ENCODE assay signal across 1 cellular context in the genomic region with DNA sequence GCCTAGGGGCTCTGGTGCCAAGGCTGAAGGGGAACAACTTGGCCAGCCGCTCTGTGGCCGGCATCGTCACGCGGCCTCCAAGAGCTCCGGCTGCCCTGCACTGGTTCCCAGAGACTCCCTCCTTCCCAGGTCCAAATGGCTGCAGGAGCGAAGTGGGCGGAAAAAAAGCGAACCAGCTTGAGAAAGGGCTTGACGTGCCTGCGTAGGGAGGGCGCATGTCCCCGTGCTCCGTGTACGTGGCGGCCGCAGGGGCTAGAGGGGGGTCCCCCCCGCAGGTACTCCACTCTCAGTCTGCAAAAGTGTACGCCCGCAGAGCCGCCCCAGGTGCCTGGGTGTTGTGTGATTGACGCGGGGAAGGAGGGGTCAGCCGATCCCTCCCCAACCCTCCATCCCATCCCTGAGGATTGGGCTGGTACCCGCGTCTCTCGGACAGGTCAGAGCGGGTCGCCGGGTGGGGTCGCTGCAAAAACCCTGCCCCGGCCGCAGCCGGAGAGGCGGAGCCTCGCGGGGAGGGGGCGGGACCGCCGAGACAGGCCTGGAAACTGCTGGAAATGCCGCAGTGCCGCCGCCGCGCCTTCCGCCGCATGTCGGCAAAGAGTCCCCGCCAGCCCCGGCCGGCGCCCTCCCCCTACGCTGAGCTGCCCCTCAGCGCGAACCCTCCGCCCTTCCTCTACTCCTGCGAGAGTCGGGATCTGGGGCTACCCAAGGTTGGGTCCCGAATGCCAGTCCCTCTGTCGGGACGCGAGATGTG.
TF ChIP-seq lines count a peak whose summit lies in the region.

No MANE protein-coding gene starts in this region.

TF ChIP-seq in K562, 482 proteins besides CTCF, POLR2A, EP300 and RAD21 (continued from another document and continues in another):
- TF ChIP-seq, protein P1, sequence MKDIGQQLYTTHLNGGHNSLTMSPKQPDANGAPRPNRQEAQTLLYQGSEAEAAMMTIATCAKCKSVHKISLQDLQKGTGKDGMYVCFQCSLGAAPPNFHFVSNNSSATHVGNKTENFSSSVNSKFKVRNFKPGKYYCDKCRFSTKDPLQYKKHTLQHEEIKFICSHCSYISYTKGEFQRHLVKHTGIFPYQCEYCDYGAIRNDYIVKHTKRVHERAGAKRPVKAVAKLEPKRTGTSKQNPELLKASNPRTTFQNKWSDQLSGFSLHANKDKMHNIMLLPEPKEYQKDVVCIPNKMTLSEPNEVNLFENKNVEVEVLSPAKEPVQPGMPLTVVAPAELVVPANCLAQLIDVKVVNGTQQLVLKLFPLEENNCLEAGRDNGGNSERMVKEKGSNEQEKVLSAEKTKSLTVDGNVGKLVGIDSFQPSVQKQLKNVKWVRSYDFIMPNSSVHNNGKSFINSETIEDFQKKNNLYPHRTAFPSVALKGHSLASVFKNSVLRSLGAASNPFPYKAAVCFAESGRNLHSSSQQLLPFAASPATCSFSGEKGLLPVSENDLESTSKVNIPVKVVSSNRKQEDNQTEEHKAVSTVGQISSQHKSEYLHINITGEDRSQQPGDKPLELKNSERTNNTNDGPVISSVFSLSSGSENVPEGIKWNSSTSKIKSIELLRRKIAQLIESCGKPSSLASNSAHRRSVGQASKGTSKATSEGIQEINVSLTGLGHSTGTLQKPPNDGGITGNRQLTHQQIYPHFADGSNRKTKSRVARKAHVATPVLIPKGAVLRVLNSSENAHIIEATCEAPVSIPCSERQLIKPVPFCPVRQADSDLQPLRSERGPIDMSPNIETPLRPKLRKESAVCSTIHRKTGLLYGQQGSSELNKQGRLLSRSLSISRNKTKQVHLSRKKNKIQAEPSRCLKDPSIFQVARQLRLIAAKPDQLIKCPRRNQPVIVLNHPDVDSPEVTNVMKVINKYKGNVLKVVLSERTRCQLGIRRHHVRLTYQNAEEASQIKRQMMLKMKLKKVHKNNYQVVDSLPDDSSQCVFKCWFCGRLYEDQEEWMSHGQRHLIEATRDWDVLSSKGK (CRISPR knock-in tag; IDR thresholded peaks at IDR 0.05) = no peak
- TF ChIP-seq TCF7L2 (IDR thresholded peaks at IDR 0.05; ENCODE audit: low read depth, low read length) (no peak), ETS2 (tag; IDR thresholded peaks at IDR 0.05; ENCODE audit: borderline replicate concordance, poor library complexity, severe bottlenecking) (no peak), ZKSCAN3 (CRISPR knock-in tag; IDR thresholded peaks at IDR 0.05) (no peak), ELF4 (CRISPR knock-in tag; IDR thresholded peaks at IDR 0.05) (no peak), SAP30 (IDR thresholded peaks at IDR 0.05; ENCODE audit: borderline replicate concordance, insufficient read depth, low read depth, low read length, poor library complexity, severe bottlenecking) (peak; percentile 54), RFX5 (IDR thresholded peaks at IDR 0.05; ENCODE audit: low read depth, low read length) (0 out of 2 replicates have a peak, but pooled peaks have one; percentile 18), PTBP1 (IDR thresholded peaks at IDR 0.05; ENCODE audit: low read depth, low read length) (no peak), ZNF589 (CRISPR knock-in tag; IDR thresholded peaks at IDR 0.05; ENCODE audit: low read depth) (no peak), CBFA2T2 (conservative IDR thresholded peaks at IDR 0.05) (no peak), MYBL2 (IDR thresholded peaks at IDR 0.05; ENCODE audit: low read depth) (no peak), MYBL2 (CRISPR knock-in tag; IDR thresholded peaks at IDR 0.05; ENCODE audit: borderline replicate concordance) (no peak), ETV6 (IDR thresholded peaks at IDR 0.05; ENCODE audit: borderline replicate concordance in 1 of 2, low read depth in 2 of 2, low read length in 1 of 2) (no peak), ETV6 (CRISPR knock-in tag; IDR thresholded peaks at IDR 0.05; ENCODE audit: borderline replicate concordance) (no peak), TAF9B (IDR thresholded peaks at IDR 0.05; ENCODE audit: partially characterized antibody) (no peak), ADNP (tag; IDR thresholded peaks at IDR 0.05) (no peak), HDAC1 (IDR thresholded peaks at IDR 0.05) (peak in 1 of 2 experiments; percentile 89; a peak in 2 of 4 replicates), NELFE (IDR thresholded peaks at IDR 0.05; ENCODE audit: insufficient read depth, insufficient read length) (no peak), NR4A1 (CRISPR knock-in tag; IDR thresholded peaks at IDR 0.05) (no peak), NR4A1 (tag; IDR thresholded peaks at IDR 0.05) (no peak)
- TF ChIP-seq, protein P2, sequence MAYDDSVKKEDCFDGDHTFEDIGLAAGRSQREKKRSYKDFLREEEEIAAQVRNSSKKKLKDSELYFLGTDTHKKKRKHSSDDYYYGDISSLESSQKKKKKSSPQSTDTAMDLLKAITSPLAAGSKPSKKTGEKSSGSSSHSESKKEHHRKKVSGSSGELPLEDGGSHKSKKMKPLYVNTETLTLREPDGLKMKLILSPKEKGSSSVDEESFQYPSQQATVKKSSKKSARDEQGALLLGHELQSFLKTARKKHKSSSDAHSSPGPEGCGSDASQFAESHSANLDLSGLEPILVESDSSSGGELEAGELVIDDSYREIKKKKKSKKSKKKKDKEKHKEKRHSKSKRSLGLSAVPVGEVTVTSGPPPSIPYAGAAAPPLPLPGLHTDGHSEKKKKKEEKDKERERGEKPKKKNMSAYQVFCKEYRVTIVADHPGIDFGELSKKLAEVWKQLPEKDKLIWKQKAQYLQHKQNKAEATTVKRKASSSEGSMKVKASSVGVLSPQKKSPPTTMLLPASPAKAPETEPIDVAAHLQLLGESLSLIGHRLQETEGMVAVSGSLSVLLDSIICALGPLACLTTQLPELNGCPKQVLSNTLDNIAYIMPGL (CRISPR knock-in tag; IDR thresholded peaks at IDR 0.05) = no peak
- TF ChIP-seq, protein P3, sequence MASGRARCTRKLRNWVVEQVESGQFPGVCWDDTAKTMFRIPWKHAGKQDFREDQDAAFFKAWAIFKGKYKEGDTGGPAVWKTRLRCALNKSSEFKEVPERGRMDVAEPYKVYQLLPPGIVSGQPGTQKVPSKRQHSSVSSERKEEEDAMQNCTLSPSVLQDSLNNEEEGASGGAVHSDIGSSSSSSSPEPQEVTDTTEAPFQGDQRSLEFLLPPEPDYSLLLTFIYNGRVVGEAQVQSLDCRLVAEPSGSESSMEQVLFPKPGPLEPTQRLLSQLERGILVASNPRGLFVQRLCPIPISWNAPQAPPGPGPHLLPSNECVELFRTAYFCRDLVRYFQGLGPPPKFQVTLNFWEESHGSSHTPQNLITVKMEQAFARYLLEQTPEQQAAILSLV (tag; IDR thresholded peaks at IDR 0.05) = no peak
- TF ChIP-seq, protein P4, sequence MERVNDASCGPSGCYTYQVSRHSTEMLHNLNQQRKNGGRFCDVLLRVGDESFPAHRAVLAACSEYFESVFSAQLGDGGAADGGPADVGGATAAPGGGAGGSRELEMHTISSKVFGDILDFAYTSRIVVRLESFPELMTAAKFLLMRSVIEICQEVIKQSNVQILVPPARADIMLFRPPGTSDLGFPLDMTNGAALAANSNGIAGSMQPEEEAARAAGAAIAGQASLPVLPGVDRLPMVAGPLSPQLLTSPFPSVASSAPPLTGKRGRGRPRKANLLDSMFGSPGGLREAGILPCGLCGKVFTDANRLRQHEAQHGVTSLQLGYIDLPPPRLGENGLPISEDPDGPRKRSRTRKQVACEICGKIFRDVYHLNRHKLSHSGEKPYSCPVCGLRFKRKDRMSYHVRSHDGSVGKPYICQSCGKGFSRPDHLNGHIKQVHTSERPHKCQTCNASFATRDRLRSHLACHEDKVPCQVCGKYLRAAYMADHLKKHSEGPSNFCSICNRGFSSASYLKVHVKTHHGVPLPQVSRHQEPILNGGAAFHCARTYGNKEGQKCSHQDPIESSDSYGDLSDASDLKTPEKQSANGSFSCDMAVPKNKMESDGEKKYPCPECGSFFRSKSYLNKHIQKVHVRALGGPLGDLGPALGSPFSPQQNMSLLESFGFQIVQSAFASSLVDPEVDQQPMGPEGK (CRISPR knock-in tag; IDR thresholded peaks at IDR 0.05; ENCODE audit: borderline replicate concordance) = no peak
- TF ChIP-seq, protein P5, sequence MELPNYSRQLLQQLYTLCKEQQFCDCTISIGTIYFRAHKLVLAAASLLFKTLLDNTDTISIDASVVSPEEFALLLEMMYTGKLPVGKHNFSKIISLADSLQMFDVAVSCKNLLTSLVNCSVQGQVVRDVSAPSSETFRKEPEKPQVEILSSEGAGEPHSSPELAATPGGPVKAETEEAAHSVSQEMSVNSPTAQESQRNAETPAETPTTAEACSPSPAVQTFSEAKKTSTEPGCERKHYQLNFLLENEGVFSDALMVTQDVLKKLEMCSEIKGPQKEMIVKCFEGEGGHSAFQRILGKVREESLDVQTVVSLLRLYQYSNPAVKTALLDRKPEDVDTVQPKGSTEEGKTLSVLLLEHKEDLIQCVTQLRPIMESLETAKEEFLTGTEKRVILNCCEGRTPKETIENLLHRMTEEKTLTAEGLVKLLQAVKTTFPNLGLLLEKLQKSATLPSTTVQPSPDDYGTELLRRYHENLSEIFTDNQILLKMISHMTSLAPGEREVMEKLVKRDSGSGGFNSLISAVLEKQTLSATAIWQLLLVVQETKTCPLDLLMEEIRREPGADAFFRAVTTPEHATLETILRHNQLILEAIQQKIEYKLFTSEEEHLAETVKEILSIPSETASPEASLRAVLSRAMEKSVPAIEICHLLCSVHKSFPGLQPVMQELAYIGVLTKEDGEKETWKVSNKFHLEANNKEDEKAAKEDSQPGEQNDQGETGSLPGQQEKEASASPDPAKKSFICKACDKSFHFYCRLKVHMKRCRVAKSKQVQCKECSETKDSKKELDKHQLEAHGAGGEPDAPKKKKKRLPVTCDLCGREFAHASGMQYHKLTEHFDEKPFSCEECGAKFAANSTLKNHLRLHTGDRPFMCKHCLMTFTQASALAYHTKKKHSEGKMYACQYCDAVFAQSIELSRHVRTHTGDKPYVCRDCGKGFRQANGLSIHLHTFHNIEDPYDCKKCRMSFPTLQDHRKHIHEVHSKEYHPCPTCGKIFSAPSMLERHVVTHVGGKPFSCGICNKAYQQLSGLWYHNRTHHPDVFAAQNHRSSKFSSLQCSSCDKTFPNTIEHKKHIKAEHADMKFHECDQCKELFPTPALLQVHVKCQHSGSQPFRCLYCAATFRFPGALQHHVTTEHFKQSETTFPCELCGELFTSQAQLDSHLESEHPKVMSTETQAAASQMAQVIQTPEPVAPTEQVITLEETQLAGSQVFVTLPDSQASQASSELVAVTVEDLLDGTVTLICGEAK (IDR thresholded peaks at IDR 0.05) = 0 out of 2 replicates have a peak, but pooled peaks have one; percentile 46
- TF ChIP-seq, protein P5 (CRISPR knock-in tag; IDR thresholded peaks at IDR 0.05) = 0 out of 2 replicates have a peak, but pooled peaks have one; percentile 28
- TF ChIP-seq, protein P6, sequence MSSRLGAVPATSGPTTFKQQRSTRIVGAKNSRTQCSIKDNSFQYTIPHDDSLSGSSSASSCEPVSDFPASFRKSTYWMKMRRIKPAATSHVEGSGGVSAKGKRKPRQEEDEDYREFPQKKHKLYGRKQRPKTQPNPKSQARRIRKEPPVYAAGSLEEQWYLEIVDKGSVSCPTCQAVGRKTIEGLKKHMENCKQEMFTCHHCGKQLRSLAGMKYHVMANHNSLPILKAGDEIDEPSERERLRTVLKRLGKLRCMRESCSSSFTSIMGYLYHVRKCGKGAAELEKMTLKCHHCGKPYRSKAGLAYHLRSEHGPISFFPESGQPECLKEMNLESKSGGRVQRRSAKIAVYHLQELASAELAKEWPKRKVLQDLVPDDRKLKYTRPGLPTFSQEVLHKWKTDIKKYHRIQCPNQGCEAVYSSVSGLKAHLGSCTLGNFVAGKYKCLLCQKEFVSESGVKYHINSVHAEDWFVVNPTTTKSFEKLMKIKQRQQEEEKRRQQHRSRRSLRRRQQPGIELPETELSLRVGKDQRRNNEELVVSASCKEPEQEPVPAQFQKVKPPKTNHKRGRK (tag; IDR thresholded peaks at IDR 0.05) = no peak
- TF ChIP-seq, protein P7, sequence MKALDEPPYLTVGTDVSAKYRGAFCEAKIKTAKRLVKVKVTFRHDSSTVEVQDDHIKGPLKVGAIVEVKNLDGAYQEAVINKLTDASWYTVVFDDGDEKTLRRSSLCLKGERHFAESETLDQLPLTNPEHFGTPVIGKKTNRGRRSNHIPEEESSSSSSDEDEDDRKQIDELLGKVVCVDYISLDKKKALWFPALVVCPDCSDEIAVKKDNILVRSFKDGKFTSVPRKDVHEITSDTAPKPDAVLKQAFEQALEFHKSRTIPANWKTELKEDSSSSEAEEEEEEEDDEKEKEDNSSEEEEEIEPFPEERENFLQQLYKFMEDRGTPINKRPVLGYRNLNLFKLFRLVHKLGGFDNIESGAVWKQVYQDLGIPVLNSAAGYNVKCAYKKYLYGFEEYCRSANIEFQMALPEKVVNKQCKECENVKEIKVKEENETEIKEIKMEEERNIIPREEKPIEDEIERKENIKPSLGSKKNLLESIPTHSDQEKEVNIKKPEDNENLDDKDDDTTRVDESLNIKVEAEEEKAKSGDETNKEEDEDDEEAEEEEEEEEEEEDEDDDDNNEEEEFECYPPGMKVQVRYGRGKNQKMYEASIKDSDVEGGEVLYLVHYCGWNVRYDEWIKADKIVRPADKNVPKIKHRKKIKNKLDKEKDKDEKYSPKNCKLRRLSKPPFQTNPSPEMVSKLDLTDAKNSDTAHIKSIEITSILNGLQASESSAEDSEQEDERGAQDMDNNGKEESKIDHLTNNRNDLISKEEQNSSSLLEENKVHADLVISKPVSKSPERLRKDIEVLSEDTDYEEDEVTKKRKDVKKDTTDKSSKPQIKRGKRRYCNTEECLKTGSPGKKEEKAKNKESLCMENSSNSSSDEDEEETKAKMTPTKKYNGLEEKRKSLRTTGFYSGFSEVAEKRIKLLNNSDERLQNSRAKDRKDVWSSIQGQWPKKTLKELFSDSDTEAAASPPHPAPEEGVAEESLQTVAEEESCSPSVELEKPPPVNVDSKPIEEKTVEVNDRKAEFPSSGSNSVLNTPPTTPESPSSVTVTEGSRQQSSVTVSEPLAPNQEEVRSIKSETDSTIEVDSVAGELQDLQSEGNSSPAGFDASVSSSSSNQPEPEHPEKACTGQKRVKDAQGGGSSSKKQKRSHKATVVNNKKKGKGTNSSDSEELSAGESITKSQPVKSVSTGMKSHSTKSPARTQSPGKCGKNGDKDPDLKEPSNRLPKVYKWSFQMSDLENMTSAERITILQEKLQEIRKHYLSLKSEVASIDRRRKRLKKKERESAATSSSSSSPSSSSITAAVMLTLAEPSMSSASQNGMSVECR (CRISPR knock-in tag; IDR thresholded peaks at IDR 0.05) = no peak
